ENCODE assay signal across 20 cellular contexts in genomic region chr2:207938415-207938814, GRCh38.
DNase-seq lines count a peak whose midpoint lies in the region; ATAC-seq, FAIRE-seq and TF ChIP-seq lines count a peak whose summit lies in the region.
"Had no signal": no experiment of that assay in that cellular context is flagged by ENCODE, and none has a peak within 500 bp of the region (broad histone marks: within the 10 kb centered on the region; RNA-seq: fewer than 3 reads in every experiment).

No MANE protein-coding gene starts in this region.

- WGBS in heart left ventricle, 4 donors: 65 to 74% (median 71%) methylated on average over 4 of the region's 4 CpGs

- no peaks in the 10 kb centered on the region for H3K36me3 Mint-ChIP-seq in activated T-helper 1 cell treated with anti-CD3 and anti-CD28 coated beads, Interleukin-12 subunit alpha, Interleukin-12 subunit beta, Interleukin-2, Interleukin-4 antibody, amounts not matched to agents 30 ng/mL and 10 ng/mL and 1 ng/mL, durations not matched to agents 14 hours and 24 hours and 36 hours (ENCODE audit: low read depth)

- intact Hi-C loops in heart left ventricle (cut with DNase I): no loop called here
- intact Hi-C loops in Right ventricle myocardium superior (cut with DNase I): no loop called here
- intact Hi-C loops in activated T-helper 1 cell treated with anti-CD3 and anti-CD28 coated beads, Interleukin-12 subunit alpha, Interleukin-12 subunit beta, Interleukin-2, Interleukin-4 antibody, amounts not matched to agents 30 ng/mL and 10 ng/mL and 1 ng/mL, durations not matched to agents 14 hours and 24 hours and 36 hours (cut with micrococcal nuclease): no loop called here

- peak; percentile 67 for FAIRE-seq in D721Med (lab: Jason Lieb, UNC)
- FAIRE-seq: GM12892, H54 had no signal

- no peaks in the 10 kb centered on the region for H3K27me3 ChIP-seq in heart left ventricle
- no peaks in the 10 kb centered on the region for H3K27me3 ChIP-seq in endocrine pancreas (ENCODE audit: control insufficient read depth, insufficient read depth, low read length)
- no peaks in the 10 kb centered on the region for H3K27me3 ChIP-seq in mucosa of rectum (ENCODE audit: control insufficient read depth in 2 of 2, insufficient read depth in 2 of 2, low read length in 2 of 2)
- H3K27me3 ChIP-seq: BLaER1 treated with 17β-estradiol and CSF1 and Interleukin-3, amounts not matched to agents 10 nM and 100 nM had no signal

- H3K9ac ChIP-seq in endocrine pancreas (ENCODE audit: control insufficient read depth, insufficient read depth, low read length) (no peak overlapping the region), mucosa of rectum (ENCODE audit: low read depth in 1 of 2, low read length in 2 of 2) (no peak overlapping the region)
- H3K9ac ChIP-seq: BLaER1 treated with 17β-estradiol and CSF1 and Interleukin-3, amounts not matched to agents 10 nM and 100 nM had no signal

- TF ChIP-seq POLR2A in heart left ventricle (IDR thresholded peaks at IDR 0.05): no peak

- no peak overlapping the region for H3K27ac Mint-ChIP-seq in activated T-helper 1 cell treated with anti-CD3 and anti-CD28 coated beads, Interleukin-12 subunit alpha, Interleukin-12 subunit beta, Interleukin-2, Interleukin-4 antibody, amounts not matched to agents 30 ng/mL and 10 ng/mL and 1 ng/mL, durations not matched to agents 14 hours and 24 hours and 36 hours
- H3K27ac Mint-ChIP-seq: B cell; CD8-positive, alpha-beta T cell; GM23338 had no signal

- H3K27me3 Mint-ChIP-seq in activated T-helper 1 cell treated with anti-CD3 and anti-CD28 coated beads, Interleukin-12 subunit alpha, Interleukin-12 subunit beta, Interleukin-2, Interleukin-4 antibody, amounts not matched to agents 30 ng/mL and 10 ng/mL and 1 ng/mL, durations not matched to agents 14 hours and 24 hours and 36 hours (ENCODE audit: insufficient read depth): peaks cover 2% of the 10 kb centered on the region
- H3K27me3 Mint-ChIP-seq: B cell had no signal

- H3K4me3 ChIP-seq in heart left ventricle: no peak overlapping the region
- H3K4me3 ChIP-seq in endocrine pancreas (ENCODE audit: control insufficient read depth, insufficient read depth, low read length): peak overlapping the region; percentile 38
- no peak overlapping the region for H3K4me3 ChIP-seq in mucosa of rectum (ENCODE audit: low read length in 2 of 2)
- H3K4me3 ChIP-seq: BLaER1 treated with 17β-estradiol and CSF1 and Interleukin-3, amounts not matched to agents 10 nM and 100 nM; GM23338 had no signal

- DNase-seq in heart left ventricle (no peak), Right ventricle myocardium superior (no peak), D721Med (ENCODE audit: insufficient read length, low spot score) (no peak), GF-D8 (lab: John Stamatoyannopoulos, UW) (no peak), cortex of kidney (lab: John Stamatoyannopoulos, UW) (no peak)
- no peak for DNase-seq in activated T-helper 1 cell treated with anti-CD3 and anti-CD28 coated beads, Interleukin-12 subunit alpha, Interleukin-12 subunit beta, Interleukin-2, Interleukin-4 antibody, amounts not matched to agents 30 ng/mL and 10 ng/mL and 1 ng/mL, durations not matched to agents 14 hours and 24 hours and 36 hours (ENCODE audit: low spot score)
- DNase-seq: Calu3; CD8-positive, alpha-beta T cell; DMS 273 treated with DMSO at 0.1 percent for 48 hours; DND-41; EL; HCEC 1CT had no signal

- no peak overlapping the region for H3K4me3 Mint-ChIP-seq in activated T-helper 1 cell treated with anti-CD3 and anti-CD28 coated beads, Interleukin-12 subunit alpha, Interleukin-12 subunit beta, Interleukin-2, Interleukin-4 antibody, amounts not matched to agents 30 ng/mL and 10 ng/mL and 1 ng/mL, durations not matched to agents 14 hours and 24 hours and 36 hours
- H3K4me3 Mint-ChIP-seq: B cell; CD8-positive, alpha-beta T cell; GM23338 had no signal

- no peaks in the 10 kb centered on the region for H3K9me3 Mint-ChIP-seq in activated T-helper 1 cell treated with anti-CD3 and anti-CD28 coated beads, Interleukin-12 subunit alpha, Interleukin-12 subunit beta, Interleukin-2, Interleukin-4 antibody, amounts not matched to agents 30 ng/mL and 10 ng/mL and 1 ng/mL, durations not matched to agents 14 hours and 24 hours and 36 hours
- H3K9me3 Mint-ChIP-seq: CD8-positive, alpha-beta T cell; GM23338 had no signal

- no peaks in the 10 kb centered on the region for H3K4me1 Mint-ChIP-seq in activated T-helper 1 cell treated with anti-CD3 and anti-CD28 coated beads, Interleukin-12 subunit alpha, Interleukin-12 subunit beta, Interleukin-2, Interleukin-4 antibody, amounts not matched to agents 30 ng/mL and 10 ng/mL and 1 ng/mL, durations not matched to agents 14 hours and 24 hours and 36 hours (ENCODE audit: low read depth)
- H3K4me1 Mint-ChIP-seq: B cell had no signal

- TF ChIP-seq CTCF in heart left ventricle (IDR thresholded peaks at IDR 0.05) (no peak), D721Med (IDR thresholded peaks at IDR 0.05; ENCODE audit: insufficient read depth, missing control alignments) (no peak)

- H3K9me3 ChIP-seq in heart left ventricle (no peaks in the 10 kb centered on the region), endocrine pancreas (ENCODE audit: control insufficient read depth, low read length) (no peaks in the 10 kb centered on the region), mucosa of rectum (ENCODE audit: control insufficient read depth in 2 of 2, low read length in 2 of 2) (no peaks in the 10 kb centered on the region)
- H3K9me3 ChIP-seq: BLaER1 treated with 17β-estradiol and CSF1 and Interleukin-3, amounts not matched to agents 10 nM and 100 nM had no signal

- ATAC-seq in heart left ventricle: no peak
- no peak for ATAC-seq in Right ventricle myocardium superior (ENCODE audit: poor library complexity)
- ATAC-seq: CD8-positive, alpha-beta T cell; GM23338 had no signal

- H3K4me1 ChIP-seq in heart left ventricle (peaks cover 4 to 64% (median 27%) of the 10 kb centered on the region in 12 donors), endocrine pancreas (ENCODE audit: control insufficient read depth, insufficient read depth, low read length) (peaks cover 21% of the 10 kb centered on the region), mucosa of rectum (ENCODE audit: control insufficient read depth in 2 of 2, insufficient read depth in 2 of 2, low read length in 2 of 2) (peaks cover 8 to 18% of the 10 kb centered on the region in 2 donors)

- H3K36me3 ChIP-seq in heart left ventricle: peaks cover 0 to 5% (median 0%) of the 10 kb centered on the region in 9 donors
- H3K36me3 ChIP-seq in endocrine pancreas (ENCODE audit: control insufficient read depth, insufficient read depth, low read length): no peaks in the 10 kb centered on the region
- peaks cover 0 to 3% of the 10 kb centered on the region in 2 donors for H3K36me3 ChIP-seq in mucosa of rectum (ENCODE audit: control insufficient read depth in 2 of 2, insufficient read depth in 2 of 2, low read length in 2 of 2)

- H3K27ac ChIP-seq in heart left ventricle (peak overlapping the region in 9 of 12 donors; percentile 0 to 59 (median 53)), mucosa of rectum (ENCODE audit: low read depth in 2 of 2, low read length in 2 of 2) (peak overlapping the region; percentile 72 to 85)
- H3K27ac ChIP-seq: BLaER1 treated with 17β-estradiol and CSF1 and Interleukin-3, amounts not matched to agents 10 nM and 100 nM; HL-60 had no signal
